In genomic region chr16:29146266-29146665, GRCh38 we compare ENCODE assay signal across 14 cellular contexts.
"Had no signal": no experiment of that assay in that cellular context is flagged by ENCODE, and none has a peak within 500 bp of the region (broad histone marks: within the 10 kb centered on the region; RNA-seq: fewer than 3 reads in every experiment).

No MANE protein-coding gene starts in this region.

- H3K4me3 ChIP-seq: adrenal gland, lung, thoracic aorta had no signal

- ATAC-seq: stimulated activated naive CD8-positive, alpha-beta T cell treated with anti-CD3 and anti-CD28 coated beads, Interleukin-15, amount 100 ng/mL, for 72 hours had no signal

- H3K36me3 Mint-ChIP-seq: naive B cell had no signal

- H3K9me3 Mint-ChIP-seq: naive B cell; stimulated activated naive CD8-positive, alpha-beta T cell treated with anti-CD3 and anti-CD28 coated beads, Interleukin-15, amount 100 ng/mL, for 72 hours had no signal

- H3K27me3 Mint-ChIP-seq: naive B cell; stimulated activated naive CD8-positive, alpha-beta T cell treated with anti-CD3 and anti-CD28 coated beads, Interleukin-15, amount 100 ng/mL, for 72 hours had no signal

- H3K36me3 ChIP-seq: adrenal gland, thoracic aorta had no signal

- H3K4me3 Mint-ChIP-seq: stimulated activated naive CD8-positive, alpha-beta T cell treated with anti-CD3 and anti-CD28 coated beads, Interleukin-15, amount 100 ng/mL, for 72 hours had no signal

- H3K9me3 ChIP-seq: adrenal gland, thoracic aorta had no signal

- H3K27ac ChIP-seq: adrenal gland, thoracic aorta had no signal

- H3K27me3 ChIP-seq: adrenal gland had no signal

- H3K4me1 ChIP-seq: adrenal gland had no signal

- DNase-seq: activated CD4-positive, CD25-positive, alpha-beta regulatory T cell treated with anti-CD3 and anti-CD28 coated beads, Interleukin-2, amount 50 U/mL, for 72 hours; activated naive CD4-positive, alpha-beta T cell treated with anti-CD3 and anti-CD28 coated beads, Interleukin-2, amount 50 U/mL, for 16 hours; activated T-cell treated with anti-CD3 and anti-CD28 coated beads for 4 hours; caudate nucleus; erythroblast; kidney glomerular epithelial cell; naive B cell; occipital lobe; stimulated activated CD4-positive, alpha-beta T cell treated with anti-CD3 and anti-CD28 coated beads, Interleukin-15, amount 100 ng/mL, for 24 hours; stimulated activated CD4-positive, alpha-beta T cell treated with anti-CD3 and anti-CD28 coated beads, Interleukin-4, amount 100 ng/mL, for 24 hours; stimulated activated naive CD8-positive, alpha-beta T cell treated with anti-CD3 and anti-CD28 coated beads, Interleukin-15, amount 100 ng/mL, for 72 hours had no signal
